In genomic region chr11:9574806-9575530, GRCh38 we compare ENCODE assay signal across 8 cellular contexts. TPM values are rescaled to one million over a fixed set of nuclear protein-coding genes. Genes with fewer than 3 reads are reported as not detected.
DNase-seq lines count a peak whose midpoint lies in the region; ATAC-seq and TF ChIP-seq lines count a peak whose summit lies in the region.

No MANE protein-coding gene starts in this region.

- peak overlapping the region; percentile 83 for H3K4me3 Mint-ChIP-seq in activated CD8-positive, alpha-beta T cell treated with anti-CD3 and anti-CD28 coated beads for 36 hours
- H3K4me3 Mint-ChIP-seq in nephron progenitor cell = peak overlapping the region; percentile 93

- H3K4me1 Mint-ChIP-seq in activated CD8-positive, alpha-beta T cell treated with anti-CD3 and anti-CD28 coated beads for 36 hours (ENCODE audit: low read depth) = peaks cover 21% of the 10 kb centered on the region
- peaks cover 73% of the 10 kb centered on the region for H3K4me1 Mint-ChIP-seq in nephron progenitor cell

- DNase-seq in AG04450 (ENCODE audit: low read depth, low spot score) = peak; percentile 56
- peak; percentile 30 for DNase-seq in GM10266 (ENCODE audit: extremely low spot score)
- DNase-seq in NCI-H2227 treated with DMSO at 0.1 percent for 48 hours (lab: John Stamatoyannopoulos, UW) = peak; percentile 73
- peak; percentile 37 for DNase-seq in activated CD8-positive, alpha-beta T cell treated with anti-CD3 and anti-CD28 coated beads for 36 hours
- peak; percentile 82 for DNase-seq in fibroblast of the conjunctiva (ENCODE audit: low read depth)
- DNase-seq in nephron progenitor cell = peak; percentile 48

- H3K4me3 ChIP-seq in AG04450 (ENCODE audit: low read depth, low read length) = peak overlapping the region; percentile 82

- intact Hi-C loops in activated CD8-positive, alpha-beta T cell treated with anti-CD3 and anti-CD28 coated beads for 36 hours (cut with micrococcal nuclease) = no loop called here

- H3K27me3 Mint-ChIP-seq in activated CD8-positive, alpha-beta T cell treated with anti-CD3 and anti-CD28 coated beads for 36 hours = peaks cover 5% of the 10 kb centered on the region
- H3K27me3 Mint-ChIP-seq in nephron progenitor cell (ENCODE audit: low read depth, poor library complexity) = peaks cover 3% of the 10 kb centered on the region

- CTCF ChIA-PET in AG04450 (lab: Charles Lee) = interaction anchor here (2.6 kb wide), 1 partner anchor 69 kb away, joined by 11 read pairs; no protein-coding TSS in a partner anchor
- CTCF ChIA-PET in activated CD8-positive, alpha-beta T cell treated with anti-CD3 and anti-CD28 coated beads for 36 hours (lab: Charles Lee) = interaction anchor here (1.1 to 3.8 kb wide), 4 partner anchors 14 to 40 kb away, joined by 3 to 32 read pairs (median 14); no protein-coding TSS in a partner anchor

- H3K27ac ChIP-seq in AG04450 (ENCODE audit: low read depth, low read length) = peak overlapping the region; percentile 87

- POLR2A ChIA-PET in AG04450 (lab: Yijun Ruan, JAX) = interaction anchor here (0.6 to 1.3 kb wide), 5 partner anchors 38 to 180 kb away, joined by 3 to 9 read pairs (median 3); partner anchors contain the start of gene ZNF143
- POLR2A ChIA-PET in activated CD8-positive, alpha-beta T cell treated with anti-CD3 and anti-CD28 coated beads for 36 hours (lab: Charles Lee) = interaction anchor here (0.6 to 4.7 kb wide), 11 partner anchors 9 to 184 kb away, joined by 3 to 31 read pairs (median 8); partner anchors contain the start of gene ZNF143

- no peaks in the 10 kb centered on the region; the same call in 1 of the 2 replicates for H3K9me3 ChIP-seq in AG04450 (ENCODE audit: control insufficient read depth, insufficient read depth, low read length)

- H3K27ac Mint-ChIP-seq in activated CD8-positive, alpha-beta T cell treated with anti-CD3 and anti-CD28 coated beads for 36 hours = peak overlapping the region; percentile 81
- peak overlapping the region; percentile 97 for H3K27ac Mint-ChIP-seq in nephron progenitor cell

- H3K36me3 Mint-ChIP-seq in activated CD8-positive, alpha-beta T cell treated with anti-CD3 and anti-CD28 coated beads for 36 hours (ENCODE audit: low read depth) = peaks cover 49% of the 10 kb centered on the region
- H3K36me3 Mint-ChIP-seq in nephron progenitor cell (ENCODE audit: low read depth) = peaks cover 36% of the 10 kb centered on the region

- TF ChIP-seq CTCF in AG04450 (IDR thresholded peaks at IDR 0.05; ENCODE audit: low read depth, low read length) (no peak), GM10266 (IDR thresholded peaks at IDR 0.05; ENCODE audit: control insufficient read depth, insufficient read depth, low read depth, missing control alignments) (no peak), nephron progenitor cell (IDR thresholded peaks at IDR 0.05) (no peak)
- no peak for TF ChIP-seq CTCF in activated CD8-positive, alpha-beta T cell treated with anti-CD3 and anti-CD28 coated beads for 36 hours (IDR thresholded peaks at IDR 0.05)

- H3K27me3 ChIP-seq in AG04450 (ENCODE audit: control insufficient read depth, insufficient read depth, low read length) = no peaks in the 10 kb centered on the region

- no peak for ATAC-seq in activated CD8-positive, alpha-beta T cell treated with anti-CD3 and anti-CD28 coated beads for 36 hours
- ATAC-seq in HG03097 (IDR thresholded peaks at IDR 0.05; ENCODE audit: low FRiP score, unreplicated experiment) (no peak), GM19463 (IDR thresholded peaks at IDR 0.05; ENCODE audit: unreplicated experiment) (no peak)

- H3K9me3 Mint-ChIP-seq in activated CD8-positive, alpha-beta T cell treated with anti-CD3 and anti-CD28 coated beads for 36 hours = no peaks in the 10 kb centered on the region
- no peaks in the 10 kb centered on the region for H3K9me3 Mint-ChIP-seq in nephron progenitor cell

RNA-seq across cellular contexts. Expression of gene WEE1, which starts 1.5 kb away (rescaled TPM):
- 27.2 and 44.8 TPM in 2 replicates for polyA plus RNA-seq in AG04450 (2011; rRNA removed)
- 13.4 and 20.3 TPM in 2 replicates for polyA minus RNA-seq in AG04450 (2011; rRNA and poly(A)+ RNA removed)
- total RNA-seq in activated CD8-positive, alpha-beta T cell treated with anti-CD3 and anti-CD28 coated beads for 36 hours = 10 to 100 TPM; 45.2 to 49.2 TPM

Comparison
In these comparisons a context has a peak if more than half of its experiments do, and no peak if none do; other contexts are left out.
1. DNase-seq: peak in every context shown above with its lines; median percentile 82 in fibroblast of the conjunctiva; 73 in NCI-H2227 treated with DMSO at 0.1 percent for 48 hours; 56 in AG04450; 48 in nephron progenitor cell; 37 in activated CD8-positive, alpha-beta T cell treated with anti-CD3 and anti-CD28 coated beads for 36 hours; 30 in GM10266.